ENCODE assay signal across 20 cellular contexts in genomic region chr3:193791041-193792032, GRCh38.
DNase-seq lines count a peak whose midpoint lies in the region; ATAC-seq and TF ChIP-seq lines count a peak whose summit lies in the region.
"Had no signal": no experiment of that assay in that cellular context is flagged by ENCODE, and none has a peak within 500 bp of the region (broad histone marks: within the 10 kb centered on the region; RNA-seq: fewer than 3 reads in every experiment).

No MANE protein-coding gene starts in this region.

- no peak overlapping the region for H3K27ac ChIP-seq in HEK293 (ENCODE audit: extremely low read depth, low read depth, low read length)
- peak overlapping the region; percentile 25 for H3K27ac ChIP-seq in foreskin keratinocyte
- H3K27ac ChIP-seq in prostate gland = peak overlapping the region; percentile 22 to 52
- H3K27ac ChIP-seq: ascending aorta, heart left ventricle, SJSA1 had no signal

- ATAC-seq in foreskin keratinocyte = peak; percentile 68
- ATAC-seq: activated T-cell treated with anti-CD3 and anti-CD28 coated beads, Interleukin-2, amount 50 U/mL, for 72 hours had no signal

- intact Hi-C loops in prostate gland (cut with DNase I) = loop anchor here (10.0 kb wide), 1 partner anchor 213 kb away; no protein-coding TSS in a partner anchor

- H3K9me3 Mint-ChIP-seq in HFFc6 = no peaks in the 10 kb centered on the region
- H3K9me3 Mint-ChIP-seq: activated B cell treated with CpG ODN at 0.5 μM for 24 hours; activated T-cell treated with anti-CD3 and anti-CD28 coated beads, Interleukin-2, amount 50 U/mL, for 72 hours; stimulated activated naive CD8-positive, alpha-beta T cell treated with anti-CD3 and anti-CD28 coated beads, Interleukin-15, Interleukin-2, amounts not matched to agents 100 ng/mL and 50 ng/mL, for 24 hours had no signal

- CTCF ChIA-PET in HEK293 (lab: Yijun Ruan, JAX) = interaction anchor here (0.7 kb wide), 1 partner anchor 26 kb away, joined by 3 read pairs; no protein-coding TSS in a partner anchor

- no peak for TF ChIP-seq POLR2A in prostate gland (IDR thresholded peaks at IDR 0.05)

- no peaks in the 10 kb centered on the region for H3K9me3 ChIP-seq in HEK293 (ENCODE audit: control insufficient read depth, insufficient read depth, low read depth, low read length)
- H3K9me3 ChIP-seq in prostate gland = no peaks in the 10 kb centered on the region
- H3K9me3 ChIP-seq: ascending aorta, heart left ventricle, SJSA1 had no signal

- H3K4me1 ChIP-seq in HEK293 (ENCODE audit: control insufficient read depth, insufficient read depth, low read length) (no peaks in the 10 kb centered on the region), foreskin keratinocyte (peaks cover 5% of the 10 kb centered on the region), prostate gland (replicated peaks) (peaks cover 4% of the 10 kb centered on the region)
- H3K4me1 ChIP-seq: ascending aorta had no signal

- POLR2A ChIA-PET in HEK293 (lab: Yijun Ruan, JAX) = no interaction called here

- no peak overlapping the region for H3K27ac Mint-ChIP-seq in HFFc6
- H3K27ac Mint-ChIP-seq: activated B cell treated with CpG ODN at 0.5 μM for 24 hours; activated T-cell treated with anti-CD3 and anti-CD28 coated beads, Interleukin-2, amount 50 U/mL, for 72 hours; stimulated activated naive CD8-positive, alpha-beta T cell treated with anti-CD3 and anti-CD28 coated beads, Interleukin-15, Interleukin-2, amounts not matched to agents 100 ng/mL and 50 ng/mL, for 24 hours had no signal

- no peaks in the 10 kb centered on the region for H3K36me3 Mint-ChIP-seq in HFFc6 (ENCODE audit: low read depth)
- H3K36me3 Mint-ChIP-seq: CD14-positive monocyte had no signal

- no peaks in the 10 kb centered on the region; the same call in 1 of the 2 replicates for H3K4me1 Mint-ChIP-seq in HFFc6 (ENCODE audit: low read depth)

- H3K36me3 ChIP-seq in HEK293 (ENCODE audit: control insufficient read depth in 2 of 2, insufficient read depth in 1 of 2, low read length in 2 of 2) = no peaks in the 10 kb centered on the region
- H3K36me3 ChIP-seq in prostate gland = no peaks in the 10 kb centered on the region
- H3K36me3 ChIP-seq: ascending aorta, heart left ventricle, SJSA1 had no signal

- no peak overlapping the region for H3K4me3 Mint-ChIP-seq in HFFc6
- H3K4me3 Mint-ChIP-seq: activated B cell treated with CpG ODN at 0.5 μM for 24 hours; activated T-cell treated with anti-CD3 and anti-CD28 coated beads, Interleukin-2, amount 50 U/mL, for 72 hours; CD14-positive monocyte; stimulated activated naive CD8-positive, alpha-beta T cell treated with anti-CD3 and anti-CD28 coated beads, Interleukin-15, Interleukin-2, amounts not matched to agents 100 ng/mL and 50 ng/mL, for 24 hours had no signal

- DNase-seq in NCI-H69 (lab: John Stamatoyannopoulos, UW) = peak; percentile 24
- peak; percentile 51 to 75 for DNase-seq in foreskin keratinocyte
- DNase-seq in prostate gland (ENCODE audit: low spot score) = peak; percentile 50
- DNase-seq in stimulated activated CD8-positive, alpha-beta memory T cell treated with anti-CD3 and anti-CD28 coated beads, Interleukin-4, amount 100 ng/mL, for 48 hours = no peak
- no peak for DNase-seq in HFFc6
- no peak for DNase-seq in activated CD8-positive, alpha-beta memory T cell treated with anti-CD3 and anti-CD28 coated beads, Interleukin-2, amount 50 U/mL, for 4 hours
- no peak for DNase-seq in kidney glomerular epithelial cell (lab: John Stamatoyannopoulos, UW)
- DNase-seq: activated B cell treated with CpG ODN at 0.5 μM for 24 hours; activated T-cell treated with anti-CD3 and anti-CD28 coated beads, Interleukin-2, amount 50 U/mL, for 72 hours; effector CD8-positive, alpha-beta T cell; heart left ventricle; Karpas-422; midbrain; retina; stimulated activated CD4-positive, alpha-beta T cell treated with anti-CD3 and anti-CD28 coated beads, Interleukin-4, amount 100 ng/mL, for 24 hours had no signal

- no peaks in the 10 kb centered on the region for H3K27me3 ChIP-seq in foreskin keratinocyte
- H3K27me3 ChIP-seq in prostate gland (replicated peaks; ENCODE audit: insufficient read depth) = no peaks in the 10 kb centered on the region
- H3K27me3 ChIP-seq: ascending aorta, SJSA1 had no signal

- no peak overlapping the region for H3K4me3 ChIP-seq in HEK293 (ENCODE audit: low read depth, low read length)
- no peak overlapping the region for H3K4me3 ChIP-seq in prostate gland
- H3K4me3 ChIP-seq: ascending aorta, heart left ventricle, SJSA1 had no signal

- 68% methylated on average over 17 of the region's 17 CpGs for WGBS in prostate gland

- no peak for TF ChIP-seq CTCF in HEK293 (tag by site-specific recombination; IDR thresholded peaks at IDR 0.05)
- no peak for TF ChIP-seq CTCF in foreskin keratinocyte (conservative IDR thresholded peaks at IDR 0.05)
- TF ChIP-seq CTCF in prostate gland (IDR thresholded peaks at IDR 0.05) = no peak
- no peak for TF ChIP-seq CTCF in HFFc6 (IDR thresholded peaks at IDR 0.05)

- peaks cover 40% of the 10 kb centered on the region for H3K27me3 Mint-ChIP-seq in HFFc6 (ENCODE audit: insufficient read depth)

TF ChIP-seq in HEK293, 187 proteins besides CTCF, POLR2A, EP300 and RAD21:
- 0 out of 2 replicates have a peak, but pooled peaks have one; percentile 8 for TF ChIP-seq ZIC2 (tag by site-specific recombination; IDR thresholded peaks at IDR 0.05)
- TF ChIP-seq INSM2 (tag by site-specific recombination; IDR thresholded peaks at IDR 0.05) = no peak

Comparison
In these comparisons a context has a peak if more than half of its experiments do, and no peak if none do; other contexts are left out.
1. DNase-seq: peak in NCI-H69 (single experiment), foreskin keratinocyte (2 of 2) and prostate gland (single experiment); none in stimulated activated CD8-positive, alpha-beta memory T cell treated with anti-CD3 and anti-CD28 coated beads, Interleukin-4, amount 100 ng/mL, for 48 hours (single experiment), HFFc6 (single experiment), activated CD8-positive, alpha-beta memory T cell treated with anti-CD3 and anti-CD28 coated beads, Interleukin-2, amount 50 U/mL, for 4 hours (single experiment) and kidney glomerular epithelial cell (single experiment).